8 cellular contexts compared by ENCODE assay signal in genomic region chr2:130342020-130342532, GRCh38. TPM values are rescaled to one million over a fixed set of nuclear protein-coding genes. Genes with fewer than 3 reads are reported as not detected.
DNase-seq lines count a peak whose midpoint lies in the region; ATAC-seq and TF ChIP-seq lines count a peak whose summit lies in the region.

No MANE protein-coding gene starts in this region.

- peak in 1 of 2 donors; percentile 24 for TF ChIP-seq POLR2A in gastroesophageal sphincter (IDR thresholded peaks at IDR 0.05)

- H3K36me3 ChIP-seq in SJSA1: peaks cover 45% of the 10 kb centered on the region
- peaks cover 0 to 65% of the 10 kb centered on the region in 2 donors for H3K36me3 ChIP-seq in gastroesophageal sphincter

- peak overlapping the region; percentile 100 for H3K27ac Mint-ChIP-seq in activated naive CD4-positive, alpha-beta T cell treated with anti-CD3 and anti-CD28 coated beads for 36 hours

- CTCF ChIA-PET in activated naive CD4-positive, alpha-beta T cell treated with anti-CD3 and anti-CD28 coated beads for 36 hours (lab: Charles Lee): interaction anchor here (1.0 to 2.8 kb wide), 9 partner anchors 8 to 161 kb away, joined by 3 to 19 read pairs (median 6); partner anchors contain the start of genes MZT2B, PTPN18 and SMPD4

- TF ChIP-seq EP300 in gastroesophageal sphincter (IDR thresholded peaks at IDR 0.05): no peak

- H3K4me3 Mint-ChIP-seq in activated naive CD4-positive, alpha-beta T cell treated with anti-CD3 and anti-CD28 coated beads for 36 hours: peak overlapping the region; percentile 99

- TF ChIP-seq CTCF in HFF-Myc (IDR thresholded peaks at IDR 0.05; ENCODE audit: low read depth, low read length, missing control alignments): no peak
- TF ChIP-seq CTCF in gastroesophageal sphincter (IDR thresholded peaks at IDR 0.05): no peak

- H3K4me1 Mint-ChIP-seq in activated naive CD4-positive, alpha-beta T cell treated with anti-CD3 and anti-CD28 coated beads for 36 hours (ENCODE audit: low read depth): peaks cover 37% of the 10 kb centered on the region

- intact Hi-C loops in activated naive CD4-positive, alpha-beta T cell treated with anti-CD3 and anti-CD28 coated beads for 36 hours (cut with micrococcal nuclease): loop anchor here (1.0 to 5.0 kb wide), 10 partner anchors 13 to 1151 kb away; partner anchors contain the start of genes FAM168B, MZT2A and SMPD4

- peak; percentile 85 for DNase-seq in GM04503 (ENCODE audit: low read depth)
- peak; percentile 81 for DNase-seq in HFF-Myc (ENCODE audit: extremely low read depth, low read depth)
- peak; percentile 92 for DNase-seq in MV-4-11 (lab: John Stamatoyannopoulos, UW)
- DNase-seq in SJSA1 (ENCODE audit: low read depth in 1 of 2, low spot score in 2 of 2): peak; percentile 91 to 96
- DNase-seq in activated naive CD4-positive, alpha-beta T cell treated with anti-CD3 and anti-CD28 coated beads for 36 hours: peak; percentile 89
- DNase-seq in non-pigmented ciliary epithelial cell (ENCODE audit: low read depth): peak; percentile 74
- DNase-seq in superior temporal gyrus (ENCODE audit: extremely low spot score): peak; percentile 96

- peaks cover 49% of the 10 kb centered on the region for H3K36me3 Mint-ChIP-seq in activated naive CD4-positive, alpha-beta T cell treated with anti-CD3 and anti-CD28 coated beads for 36 hours (ENCODE audit: low read depth)

- peaks cover 29% of the 10 kb centered on the region for H3K4me1 ChIP-seq in SJSA1 (replicated peaks)
- H3K4me1 ChIP-seq in gastroesophageal sphincter: peaks cover 0 to 39% (median 16%) of the 10 kb centered on the region in 3 donors

- peak; percentile 89 for ATAC-seq in gastroesophageal sphincter

- no peaks in the 10 kb centered on the region for H3K9me3 ChIP-seq in SJSA1 (replicated peaks)
- no peaks in the 10 kb centered on the region for H3K9me3 ChIP-seq in gastroesophageal sphincter

- WGBS in gastroesophageal sphincter (ENCODE audit: low coverage in 1 of 2), 2 donors: 0% methylated on average over 5 to 7 of the region's 24 CpGs

- H3K9me3 Mint-ChIP-seq in activated naive CD4-positive, alpha-beta T cell treated with anti-CD3 and anti-CD28 coated beads for 36 hours: no peaks in the 10 kb centered on the region

- H3K4me3 ChIP-seq in HFF-Myc (replicated peaks; ENCODE audit: low read depth, low read length) (peak overlapping the region; percentile 94), SJSA1 (peak overlapping the region; percentile 77), gastroesophageal sphincter (peak overlapping the region; percentile 62 to 70)

- H3K27me3 ChIP-seq in SJSA1 (replicated peaks): no peaks in the 10 kb centered on the region
- no peaks in the 10 kb centered on the region for H3K27me3 ChIP-seq in gastroesophageal sphincter

- H3K27me3 Mint-ChIP-seq in activated naive CD4-positive, alpha-beta T cell treated with anti-CD3 and anti-CD28 coated beads for 36 hours (ENCODE audit: low read depth): no peaks in the 10 kb centered on the region

- H3K27ac ChIP-seq in SJSA1 (peak overlapping the region; percentile 37), gastroesophageal sphincter (peak overlapping the region; percentile 84 to 96 (median 94))

RNA-seq across cellular contexts. Expression of gene IMP4, which starts 0.6 kb away (rescaled TPM):
- total RNA-seq in SJSA1 (2014; rRNA removed; shearing (Covaris generic)): 95.7 and 112 TPM in 2 replicates
- total RNA-seq in activated naive CD4-positive, alpha-beta T cell treated with anti-CD3 and anti-CD28 coated beads for 36 hours: 100 to 1,000 TPM; 120 to 128 TPM
- 100 to 1,000 TPM in 3 of 4 donors, 10 to 100 TPM in 1; 78.8 to 143 (median 113) TPM for total RNA-seq in gastroesophageal sphincter

RNA-seq across cellular contexts. Expression of gene PTPN18, which starts 13.8 kb away (rescaled TPM):
- total RNA-seq in SJSA1 (2014; rRNA removed; shearing (Covaris generic)): 34.7 and 44.8 TPM in 2 replicates
- total RNA-seq in activated naive CD4-positive, alpha-beta T cell treated with anti-CD3 and anti-CD28 coated beads for 36 hours: 10 to 100 TPM; 24.7 to 25.3 TPM
- 10 to 100 TPM; 34.6 to 53.8 (median 39.1) TPM for total RNA-seq in gastroesophageal sphincter

Comparison
In these comparisons a context has a peak if more than half of its experiments do, and no peak if none do; other contexts are left out.
1. Peak in every context shown above with its lines: DNase-seq, ATAC-seq, H3K4me3 ChIP-seq and H3K27ac ChIP-seq.